12 cellular contexts compared by ENCODE assay signal in the genomic region with DNA sequence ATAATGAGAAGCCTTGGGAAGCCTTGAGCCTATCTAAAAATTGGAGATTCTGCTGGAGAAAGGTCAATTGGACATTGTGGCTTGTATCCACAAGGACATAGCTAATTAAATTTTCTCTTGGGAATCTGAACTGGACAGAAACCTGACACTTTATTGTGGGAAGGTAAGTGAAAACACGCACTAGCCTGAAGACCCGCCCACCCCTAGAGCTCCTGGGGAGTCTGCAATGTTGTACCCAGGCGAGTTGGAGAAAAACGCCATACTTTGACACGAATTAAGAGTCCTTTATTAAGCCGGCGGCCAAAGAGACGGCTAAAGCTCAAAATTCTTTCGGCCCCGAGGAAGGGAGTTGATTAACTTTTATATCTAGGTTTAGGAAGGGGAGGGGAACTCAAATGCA. TPM values are rescaled to one million over a fixed set of nuclear protein-coding genes. Genes with fewer than 3 reads are reported as not detected.
DNase-seq lines count a peak whose midpoint lies in the region; ATAC-seq and TF ChIP-seq lines count a peak whose summit lies in the region.
"Had no signal": no experiment of that assay in that cellular context is flagged by ENCODE, and none has a peak within 500 bp of the region (broad histone marks: within the 10 kb centered on the region; RNA-seq: fewer than 3 reads in every experiment).

No MANE protein-coding gene starts in this region.

- H3K36me3 Mint-ChIP-seq in activated naive CD8-positive, alpha-beta T cell = peaks cover 24% of the 10 kb centered on the region
- H3K36me3 Mint-ChIP-seq in type B pancreatic cell = peaks cover 30% of the 10 kb centered on the region

- no peak overlapping the region for H3K27ac ChIP-seq in heart right ventricle
- H3K27ac ChIP-seq: HL-60, SK-N-MC had no signal

- TF ChIP-seq CTCF in heart right ventricle (IDR thresholded peaks at IDR 0.05) (no peak), kidney epithelial cell (IDR thresholded peaks at IDR 0.05; ENCODE audit: insufficient read depth, low read length, poor library complexity, severe bottlenecking) (no peak), type B pancreatic cell (conservative IDR thresholded peaks at IDR 0.05) (no peak)

- intact Hi-C loops in heart right ventricle (cut with DNase I) (loop anchor here in 4 of 10 donors (2.0 to 10.0 kb wide), 4 partner anchors 39 to 84 kb away; a partner anchor contains a TSS), Right ventricle myocardium superior (cut with DNase I) (no loop called here), posterior cingulate gyrus (cut with DNase I) (no loop called here), sciatic nerve (cut with DNase I) (no loop called here)

- peaks cover 5% of the 10 kb centered on the region for H3K9me3 Mint-ChIP-seq in activated naive CD8-positive, alpha-beta T cell (ENCODE audit: low read depth)
- peaks cover 18% of the 10 kb centered on the region for H3K9me3 Mint-ChIP-seq in type B pancreatic cell

- 40 to 47% methylated on average over 10 of the region's 10 CpGs for WGBS in heart right ventricle, 2 donors

- H3K4me1 ChIP-seq in heart right ventricle = peaks cover 3 to 22% (median 16%) of the 10 kb centered on the region in 9 donors

- no peak for DNase-seq in heart right ventricle
- no peak for DNase-seq in Right ventricle myocardium superior
- DNase-seq in kidney epithelial cell (ENCODE audit: low read depth) = no peak
- no peak for DNase-seq in type B pancreatic cell (ENCODE audit: extremely low spot score, unreplicated experiment)
- DNase-seq in posterior cingulate gyrus = no peak
- DNase-seq in NCI-H748 treated with DMSO at 0.1 percent for 48 hours (lab: John Stamatoyannopoulos, UW) = no peak
- DNase-seq in sciatic nerve (ENCODE audit: low spot score) = no peak
- DNase-seq: left ventricle myocardium superior, NCI-H2029 treated with DMSO at 0.1 percent for 48 hours had no signal

- H3K4me3 Mint-ChIP-seq in activated naive CD8-positive, alpha-beta T cell = peak overlapping the region; percentile 92
- H3K4me3 Mint-ChIP-seq in type B pancreatic cell = peak overlapping the region; percentile 95

- peaks cover 0 to 28% (median 9%) of the 10 kb centered on the region in 11 donors for H3K9me3 ChIP-seq in heart right ventricle

- H3K4me3 ChIP-seq in heart right ventricle (peak overlapping the region in 7 of 10 donors; percentile 75 to 84 (median 80)), kidney epithelial cell (ENCODE audit: low read depth, low read length) (peak overlapping the region; percentile 64)

- H3K27ac Mint-ChIP-seq in activated naive CD8-positive, alpha-beta T cell = peak overlapping the region; percentile 81
- peak overlapping the region; percentile 85 for H3K27ac Mint-ChIP-seq in type B pancreatic cell

- H3K4me1 Mint-ChIP-seq in activated naive CD8-positive, alpha-beta T cell (ENCODE audit: low read depth) = peaks cover 19% of the 10 kb centered on the region
- H3K4me1 Mint-ChIP-seq in type B pancreatic cell (ENCODE audit: unreplicated experiment) = peaks cover 13% of the 10 kb centered on the region

- H3K36me3 ChIP-seq in heart right ventricle (peaks cover 0 to 24% (median 10%) of the 10 kb centered on the region in 9 donors), kidney epithelial cell (ENCODE audit: control insufficient read depth, insufficient read depth, low read length) (no peaks in the 10 kb centered on the region)

- no peaks in the 10 kb centered on the region for H3K27me3 ChIP-seq in heart right ventricle
- H3K27me3 ChIP-seq in kidney epithelial cell (ENCODE audit: control insufficient read depth, insufficient read depth, low read length) = no peaks in the 10 kb centered on the region

- ATAC-seq in heart right ventricle (no peak), Right ventricle myocardium superior (ENCODE audit: poor library complexity) (no peak), sciatic nerve (no peak)
- ATAC-seq: left ventricle myocardium superior had no signal

- no peaks in the 10 kb centered on the region for H3K27me3 Mint-ChIP-seq in activated naive CD8-positive, alpha-beta T cell
- peaks cover 4% of the 10 kb centered on the region for H3K27me3 Mint-ChIP-seq in type B pancreatic cell

RNA-seq across cellular contexts. Expression of a gene that starts 1.2 kb away (rescaled TPM):
- 1 to 10 TPM; 1.9 to 4.4 (median 3.0) TPM for total RNA-seq in heart right ventricle
- 1 to 10 TPM in 1 of 2 donors, under 1 TPM in 1; 0.26 to 1.3 TPM for polyA plus RNA-seq in heart right ventricle
- total RNA-seq in Right ventricle myocardium superior = 2.9 TPM
- total RNA-seq in kidney epithelial cell = 6.7 and 9.1 TPM in 2 replicates
- total RNA-seq in type B pancreatic cell (ENCODE audit: low replicate concordance) = 7.2 and 14.0 TPM in 2 replicates
- 8.5 TPM for total RNA-seq in sciatic nerve

RNA-seq across cellular contexts. Expression of a gene that starts 40.5 kb away (rescaled TPM):
- total RNA-seq in heart right ventricle (1 to 10 TPM; 2.6 to 4.8 (median 3.5) TPM), Right ventricle myocardium superior (5.0 TPM), kidney epithelial cell (5.1 and 6.1 TPM in 2 replicates), type B pancreatic cell (ENCODE audit: low replicate concordance) (4.2 and 6.2 TPM in 2 replicates), sciatic nerve (4.7 TPM)
- 1 to 10 TPM; 1.4 to 1.5 TPM for polyA plus RNA-seq in heart right ventricle

RNA-seq across cellular contexts. Expression of a gene that starts 46.4 kb away (rescaled TPM):
- total RNA-seq in heart right ventricle (10 to 100 TPM in 8 of 10 donors, 1 to 10 TPM in 2; 9.9 to 17.2 (median 12.4) TPM), Right ventricle myocardium superior (14.7 TPM), kidney epithelial cell (8.2 and 8.9 TPM in 2 replicates), type B pancreatic cell (ENCODE audit: low replicate concordance) (21.1 and 26.1 TPM in 2 replicates), sciatic nerve (32.9 TPM)
- polyA plus RNA-seq in heart right ventricle = 10 to 100 TPM in 1 of 2 donors, 1 to 10 TPM in 1; 4.9 to 16.4 TPM
